ENCODE assay signal across 24 cellular contexts in genomic region chr5:112772095-112772494, GRCh38. TPM values are rescaled to one million over a fixed set of nuclear protein-coding genes. Genes with fewer than 3 reads are reported as not detected.
DNase-seq lines count a peak whose midpoint lies in the region; ATAC-seq and TF ChIP-seq lines count a peak whose summit lies in the region.
"Had no signal": no experiment of that assay in that cellular context is flagged by ENCODE, and none has a peak within 500 bp of the region (broad histone marks: within the 10 kb centered on the region; RNA-seq: fewer than 3 reads in every experiment).

No MANE protein-coding gene starts in this region.

- H3K27me3 Mint-ChIP-seq in activated naive CD8-positive, alpha-beta T cell treated with anti-CD3 and anti-CD28 coated beads, Interleukin-2, amount 50 U/mL, for 24 hours, result no peaks in the 10 kb centered on the region
- H3K27me3 Mint-ChIP-seq in activated naive CD8-positive, alpha-beta T cell treated with anti-CD3 and anti-CD28 coated beads for 36 hours, result no peaks in the 10 kb centered on the region
- peaks cover 1% of the 10 kb centered on the region for H3K27me3 Mint-ChIP-seq in glutamatergic neuron (ENCODE audit: unreplicated experiment)
- H3K27me3 Mint-ChIP-seq: activated CD4-positive, alpha-beta T cell treated with anti-CD3 and anti-CD28 coated beads, Interleukin-2, amount 10 ng/mL, durations not matched to agents 7 days and 5 days; activated naive CD8-positive, alpha-beta T cell; CD4-positive, alpha-beta T cell had no signal

- peak overlapping the region in 3 of 4 donors; percentile 30 to 54 (median 49) for H3K27ac ChIP-seq in transverse colon
- H3K27ac ChIP-seq: cardiac muscle cell, esophagus muscularis mucosa, tibial artery had no signal

- intact Hi-C loops in transverse colon (cut with DNase I; ENCODE audit: low total_unique reads), result no loop called here

- no peaks in the 10 kb centered on the region for H3K4me1 Mint-ChIP-seq in activated naive CD8-positive, alpha-beta T cell treated with anti-CD3 and anti-CD28 coated beads, Interleukin-2, amount 50 U/mL, for 24 hours
- peaks cover 3% of the 10 kb centered on the region for H3K4me1 Mint-ChIP-seq in activated naive CD8-positive, alpha-beta T cell treated with anti-CD3 and anti-CD28 coated beads for 36 hours
- no peaks in the 10 kb centered on the region for H3K4me1 Mint-ChIP-seq in glutamatergic neuron (ENCODE audit: low read depth, unreplicated experiment)
- H3K4me1 Mint-ChIP-seq: activated CD4-positive, alpha-beta T cell treated with anti-CD3 and anti-CD28 coated beads, Interleukin-2, amount 10 ng/mL, durations not matched to agents 7 days and 5 days; GM23338; nephron had no signal

- no peaks in the 10 kb centered on the region for H3K9me3 ChIP-seq in transverse colon
- H3K9me3 ChIP-seq: esophagus muscularis mucosa, MG63, tibial artery had no signal

- no peak for TF ChIP-seq EP300 in transverse colon (IDR thresholded peaks at IDR 0.05; ENCODE audit: low read depth)

- no peak overlapping the region for H3K27ac Mint-ChIP-seq in activated naive CD8-positive, alpha-beta T cell treated with anti-CD3 and anti-CD28 coated beads, Interleukin-2, amount 50 U/mL, for 24 hours
- no peak overlapping the region for H3K27ac Mint-ChIP-seq in activated naive CD8-positive, alpha-beta T cell treated with anti-CD3 and anti-CD28 coated beads for 36 hours
- peak overlapping the region; percentile 33 for H3K27ac Mint-ChIP-seq in glutamatergic neuron (ENCODE audit: unreplicated experiment)
- H3K27ac Mint-ChIP-seq: activated CD4-positive, alpha-beta T cell treated with anti-CD3 and anti-CD28 coated beads, Interleukin-2, amount 10 ng/mL, durations not matched to agents 7 days and 5 days; activated naive CD8-positive, alpha-beta T cell; CD4-positive, alpha-beta T cell; GM23338; nephron had no signal

- peaks cover 0 to 6% (median under 1%) of the 10 kb centered on the region in 4 donors for H3K36me3 ChIP-seq in transverse colon

- peak; percentile 65 for ATAC-seq in activated naive CD8-positive, alpha-beta T cell treated with anti-CD3 and anti-CD28 coated beads, Interleukin-2, amount 50 U/mL, for 24 hours
- no peak for ATAC-seq in HG03280 (IDR thresholded peaks at IDR 0.05; ENCODE audit: unreplicated experiment)
- ATAC-seq: GM23338, HepG2 had no signal

- H3K4me1 ChIP-seq in transverse colon, result peaks cover 0 to 15% (median 7%) of the 10 kb centered on the region in 4 donors
- H3K4me1 ChIP-seq: esophagus muscularis mucosa, tibial artery had no signal

- no peak for TF ChIP-seq POLR2A in transverse colon (IDR thresholded peaks at IDR 0.05)

- TF ChIP-seq CTCF in glutamatergic neuron (IDR thresholded peaks at IDR 0.05; ENCODE audit: partially characterized antibody, unreplicated experiment) (no peak), transverse colon (IDR thresholded peaks at IDR 0.05) (no peak)

- no peak for DNase-seq in activated naive CD8-positive, alpha-beta T cell treated with anti-CD3 and anti-CD28 coated beads, Interleukin-2, amount 50 U/mL, for 24 hours
- DNase-seq in activated naive CD8-positive, alpha-beta T cell treated with anti-CD3 and anti-CD28 coated beads for 36 hours, result no peak
- peak; percentile 56 for DNase-seq in amniotic epithelial cell (ENCODE audit: low read depth)
- no peak for DNase-seq in glutamatergic neuron
- DNase-seq in transverse colon, result no peak
- DNase-seq in NOMO-1 treated with dmso at 0.1 percent for 144 hours (lab: John Stamatoyannopoulos, UW; ENCODE audit: unreplicated experiment), result no peak
- DNase-seq in effector CD4-positive, alpha-beta T cell, result no peak
- DNase-seq: activated CD4-positive, alpha-beta T cell treated with anti-CD3 and anti-CD28 coated beads, Interleukin-2, amount 10 ng/mL, durations not matched to agents 7 days and 5 days; CD4-positive, alpha-beta T cell; DMS79 treated with DMSO at 0.1 percent for 48 hours; hippocampal formation; MG63; NCI-H1694; NCI-H2227 treated with DMSO at 0.1 percent for 48 hours; stimulated activated CD4-positive, alpha-beta T cell treated with anti-CD3 and anti-CD28 coated beads, Interleukin-12 subunit alpha, Interleukin-12 subunit beta, amount 100 ng/mL, for 4 hours; SW 1271; tibial artery had no signal

- no peak overlapping the region for H3K4me3 Mint-ChIP-seq in activated naive CD8-positive, alpha-beta T cell treated with anti-CD3 and anti-CD28 coated beads, Interleukin-2, amount 50 U/mL, for 24 hours
- no peak overlapping the region for H3K4me3 Mint-ChIP-seq in activated naive CD8-positive, alpha-beta T cell treated with anti-CD3 and anti-CD28 coated beads for 36 hours
- H3K4me3 Mint-ChIP-seq in glutamatergic neuron (ENCODE audit: unreplicated experiment), result no peak overlapping the region
- H3K4me3 Mint-ChIP-seq: activated CD4-positive, alpha-beta T cell treated with anti-CD3 and anti-CD28 coated beads, Interleukin-2, amount 10 ng/mL, durations not matched to agents 7 days and 5 days; activated naive CD8-positive, alpha-beta T cell; CD4-positive, alpha-beta T cell; GM23338; nephron had no signal

- peaks cover 9% of the 10 kb centered on the region for H3K36me3 Mint-ChIP-seq in activated naive CD8-positive, alpha-beta T cell treated with anti-CD3 and anti-CD28 coated beads, Interleukin-2, amount 50 U/mL, for 24 hours (ENCODE audit: low read depth)
- H3K36me3 Mint-ChIP-seq in activated naive CD8-positive, alpha-beta T cell treated with anti-CD3 and anti-CD28 coated beads for 36 hours, result peaks cover 2% of the 10 kb centered on the region
- no peaks in the 10 kb centered on the region for H3K36me3 Mint-ChIP-seq in glutamatergic neuron (ENCODE audit: unreplicated experiment)

- no peaks in the 10 kb centered on the region for H3K27me3 ChIP-seq in transverse colon
- H3K27me3 ChIP-seq: cardiac muscle cell, esophagus muscularis mucosa, MG63, tibial artery had no signal

- in situ Hi-C loops in transverse colon (cut with MboI; ENCODE audit: low pct_ligation_motif_present in 1 of 4, low pct_unique_long_range_greater_than_20kb in 1 of 4, low sequenced_read_pairs in 3 of 4), result loop anchor here in 1 of 4 donors (25.0 kb wide), 1 partner anchor 610 kb away; no protein-coding TSS in a partner anchor

- no peak overlapping the region for H3K4me3 ChIP-seq in transverse colon
- H3K4me3 ChIP-seq: cardiac muscle cell, esophagus muscularis mucosa, GM23338, MG63, tibial artery had no signal

- H3K9me3 Mint-ChIP-seq in activated naive CD8-positive, alpha-beta T cell treated with anti-CD3 and anti-CD28 coated beads, Interleukin-2, amount 50 U/mL, for 24 hours, result no peaks in the 10 kb centered on the region
- no peaks in the 10 kb centered on the region for H3K9me3 Mint-ChIP-seq in activated naive CD8-positive, alpha-beta T cell treated with anti-CD3 and anti-CD28 coated beads for 36 hours
- no peaks in the 10 kb centered on the region for H3K9me3 Mint-ChIP-seq in glutamatergic neuron (ENCODE audit: unreplicated experiment)
- H3K9me3 Mint-ChIP-seq: activated CD4-positive, alpha-beta T cell treated with anti-CD3 and anti-CD28 coated beads, Interleukin-2, amount 10 ng/mL, durations not matched to agents 7 days and 5 days; CD4-positive, alpha-beta T cell; GM23338; nephron had no signal

RNA-seq across cellular contexts. Expression of gene APC, which starts 34.4 kb away (rescaled TPM):
- 10 to 100 TPM; 19.5 to 19.8 TPM for total RNA-seq in activated naive CD8-positive, alpha-beta T cell treated with anti-CD3 and anti-CD28 coated beads for 36 hours
- 136 TPM for total RNA-seq in glutamatergic neuron (ENCODE audit: unreplicated experiment)
- 100 to 1,000 TPM in 1 of 4 donors, 10 to 100 TPM in 3; 77.8 to 109 (median 85.7) TPM for total RNA-seq in transverse colon
